ENCODE assay signal across 32 cellular contexts in genomic region chr12:90690120-90690519, GRCh38.
DNase-seq lines count a peak whose midpoint lies in the region; ATAC-seq and TF ChIP-seq lines count a peak whose summit lies in the region.
"Had no signal": no experiment of that assay in that cellular context is flagged by ENCODE, and none has a peak within 500 bp of the region (broad histone marks: within the 10 kb centered on the region; RNA-seq: fewer than 3 reads in every experiment).

No MANE protein-coding gene starts in this region.

- no peaks in the 10 kb centered on the region for H3K27me3 ChIP-seq in OCI-LY3 (ENCODE audit: low read depth, low read length)
- H3K27me3 ChIP-seq: body of pancreas, heart right ventricle, tibial artery had no signal

- no peaks in the 10 kb centered on the region for H3K36me3 Mint-ChIP-seq in natural killer cell
- H3K36me3 Mint-ChIP-seq: CD4-positive, alpha-beta memory T cell; memory B cell; T-cell had no signal

- H3K4me3 ChIP-seq in OCI-LY3 (ENCODE audit: low read length), result no peak overlapping the region
- H3K4me3 ChIP-seq: body of pancreas, heart right ventricle, tibial artery had no signal

- no peaks in the 10 kb centered on the region for H3K36me3 ChIP-seq in OCI-LY3 (replicated peaks; ENCODE audit: low read depth, low read length)
- H3K36me3 ChIP-seq: heart right ventricle, tibial artery had no signal

- H3K9me3 ChIP-seq in OCI-LY3 (ENCODE audit: insufficient read depth, low read length), result no peaks in the 10 kb centered on the region
- H3K9me3 ChIP-seq: body of pancreas, heart right ventricle, tibial artery had no signal

- no peaks in the 10 kb centered on the region for H3K79me2 ChIP-seq in OCI-LY3 (ENCODE audit: low read length)

- peaks cover 3 to 9% of the 10 kb centered on the region in 2 donors for H3K9me3 Mint-ChIP-seq in natural killer cell
- H3K9me3 Mint-ChIP-seq: activated CD8-positive, alpha-beta T cell treated with anti-CD3 and anti-CD28 coated beads for 36 hours; T-cell had no signal

- H3K4me1 Mint-ChIP-seq in natural killer cell, result no peaks in the 10 kb centered on the region
- H3K4me1 Mint-ChIP-seq: CD4-positive, alpha-beta memory T cell; memory B cell; stimulated activated naive CD8-positive, alpha-beta T cell treated with anti-CD3 and anti-CD28 coated beads, Interleukin-15, amount 100 ng/mL, for 72 hours; T-cell had no signal

- TF ChIP-seq CTCF in OCI-LY3 (IDR thresholded peaks at IDR 0.05; ENCODE audit: low read depth, low read length) (peak; percentile 38), natural killer cell (IDR thresholded peaks at IDR 0.05) (no peak)

- peak overlapping the region; percentile 26; the same call in 1 of the 2 replicates for H3K4me2 ChIP-seq in OCI-LY3 (ENCODE audit: low read length)

- H3K27ac Mint-ChIP-seq in natural killer cell, result no peak overlapping the region
- H3K27ac Mint-ChIP-seq: activated CD8-positive, alpha-beta T cell treated with anti-CD3 and anti-CD28 coated beads for 36 hours; CD4-positive, alpha-beta memory T cell; memory B cell; progenitor cell of endocrine pancreas; stimulated activated naive CD8-positive, alpha-beta T cell treated with anti-CD3 and anti-CD28 coated beads, Interleukin-15, amount 100 ng/mL, for 72 hours; T-cell had no signal

- H3K27me3 Mint-ChIP-seq in natural killer cell (ENCODE audit: low read depth in 2 of 2), result no peaks in the 10 kb centered on the region
- H3K27me3 Mint-ChIP-seq: activated CD8-positive, alpha-beta T cell treated with anti-CD3 and anti-CD28 coated beads for 36 hours; CD4-positive, alpha-beta memory T cell; memory B cell; progenitor cell of endocrine pancreas; stimulated activated naive CD8-positive, alpha-beta T cell treated with anti-CD3 and anti-CD28 coated beads, Interleukin-15, amount 100 ng/mL, for 72 hours; T-cell had no signal

- no peak overlapping the region for H3K27ac ChIP-seq in OCI-LY3 (ENCODE audit: low read length)
- H3K27ac ChIP-seq: body of pancreas, heart right ventricle, tibial artery had no signal

- H3K4me1 ChIP-seq in OCI-LY3 (ENCODE audit: low read length), result peaks cover 7% of the 10 kb centered on the region
- H3K4me1 ChIP-seq: body of pancreas, heart right ventricle, tibial artery had no signal

- no peaks in the 10 kb centered on the region for H4K20me1 ChIP-seq in OCI-LY3 (ENCODE audit: insufficient read depth, low read length)

- peak; percentile 16 for DNase-seq in NOMO-1 treated with DMSO at 0.1 percent for 48 hours (lab: John Stamatoyannopoulos, UW; ENCODE audit: unreplicated experiment)
- DNase-seq in NOMO-1 treated with dmso at 0.1 percent for 144 hours (lab: John Stamatoyannopoulos, UW; ENCODE audit: unreplicated experiment), result no peak
- DNase-seq in T-helper 2 cell, result no peak
- DNase-seq in Right ventricle myocardium superior, result no peak
- DNase-seq in AG08395 (ENCODE audit: low spot score), result no peak
- DNase-seq in natural killer cell, result no peak
- DNase-seq: 8988T; activated CD8-positive, alpha-beta T cell treated with anti-CD3 and anti-CD28 coated beads for 36 hours; activated gamma-delta T cell; activated T-cell treated with anti-CD3 and anti-CD28 coated beads for 4 hours; AML-193; body of pancreas; CD4-positive, alpha-beta memory T cell; cerebellar nuclear complex; foreskin fibroblast; heart right ventricle; Kasumi-1; left cardiac atrium; NCI-H1048; NCI-H187; NCI-H2227 treated with DMSO at 0.1 percent for 48 hours; NCI-H774; SIG-M5; stimulated activated CD4-positive, alpha-beta T cell treated with anti-CD3 and anti-CD28 coated beads, Interleukin-15, amount 100 ng/mL, for 24 hours; stimulated activated naive CD8-positive, alpha-beta T cell treated with anti-CD3 and anti-CD28 coated beads, Interleukin-15, amount 100 ng/mL, for 72 hours; T-cell; tibial artery had no signal

- no peak overlapping the region for H3K4me3 Mint-ChIP-seq in natural killer cell
- H3K4me3 Mint-ChIP-seq: activated CD8-positive, alpha-beta T cell treated with anti-CD3 and anti-CD28 coated beads for 36 hours; CD4-positive, alpha-beta memory T cell; memory B cell; stimulated activated naive CD8-positive, alpha-beta T cell treated with anti-CD3 and anti-CD28 coated beads, Interleukin-15, amount 100 ng/mL, for 72 hours; T-cell had no signal

- intact Hi-C loops in Right ventricle myocardium superior (cut with DNase I), result loop anchor here (10.0 kb wide), 1 partner anchor 165 kb away; no protein-coding TSS in a partner anchor
- intact Hi-C loops in natural killer cell (cut with micrococcal nuclease), result no loop called here

- peak overlapping the region; percentile 59; the same call in 1 of the 2 replicates for H2AFZ ChIP-seq in OCI-LY3 (ENCODE audit: low read depth, low read length)

- ATAC-seq in HG03159 (IDR thresholded peaks at IDR 0.05; ENCODE audit: unreplicated experiment), result peak; percentile 76
- no peak for ATAC-seq in Right ventricle myocardium superior (ENCODE audit: poor library complexity)
- ATAC-seq in natural killer cell, result no peak
- ATAC-seq: activated CD4-positive, CD25-positive, alpha-beta regulatory T cell treated with anti-CD3 and anti-CD28 coated beads, Interleukin-2, amount 50 U/mL, for 24 hours; activated CD8-positive, alpha-beta T cell treated with anti-CD3 and anti-CD28 coated beads for 36 hours; body of pancreas; heart right ventricle; left cardiac atrium; stimulated activated naive CD8-positive, alpha-beta T cell treated with anti-CD3 and anti-CD28 coated beads, Interleukin-15, amount 100 ng/mL, for 72 hours; T-cell had no signal

- H3K9ac ChIP-seq in OCI-LY3 (ENCODE audit: low read length), result no peak overlapping the region
